In genomic region chr6:168496139-168496840, GRCh38 we compare ENCODE assay signal across 19 cellular contexts. TPM values are rescaled to one million over a fixed set of nuclear protein-coding genes. Genes with fewer than 3 reads are reported as not detected.
A peak's percentile ranks its signal among the peaks of the same experiment; 100 is the strongest.
DNase-seq lines count a peak whose midpoint lies in the region; ATAC-seq and TF ChIP-seq lines count a peak whose summit lies in the region.
"Had no signal": no experiment of that assay in that cellular context is flagged by ENCODE, and none has a peak within 500 bp of the region (broad histone marks: within the 10 kb centered on the region; RNA-seq: fewer than 3 reads in every experiment).

No MANE protein-coding gene starts in this region.

- H3K4me3 Mint-ChIP-seq in progenitor cell of endocrine pancreas (ENCODE audit: low read depth) = no peak overlapping the region
- H3K4me3 Mint-ChIP-seq in T-helper 2 cell treated with Interferon-gamma antibody and Interleukin-4, amounts not matched to agents 5 μg/mL and 100 μg/mL, for 36 hours = no peak overlapping the region

- no peak for TF ChIP-seq CTCF in progenitor cell of endocrine pancreas (IDR thresholded peaks at IDR 0.05; ENCODE audit: unreplicated experiment)

- no peaks in the 10 kb centered on the region for H3K9me3 Mint-ChIP-seq in progenitor cell of endocrine pancreas (ENCODE audit: low read depth)
- no peaks in the 10 kb centered on the region for H3K9me3 Mint-ChIP-seq in T-helper 2 cell treated with Interferon-gamma antibody and Interleukin-4, amounts not matched to agents 5 μg/mL and 100 μg/mL, for 36 hours

- peak overlapping the region; percentile 4 for H3K27ac Mint-ChIP-seq in progenitor cell of endocrine pancreas
- H3K27ac Mint-ChIP-seq in T-helper 2 cell treated with Interferon-gamma antibody and Interleukin-4, amounts not matched to agents 5 μg/mL and 100 μg/mL, for 36 hours = no peak overlapping the region

- peaks cover 42% of the 10 kb centered on the region for H3K27me3 Mint-ChIP-seq in progenitor cell of endocrine pancreas
- H3K27me3 Mint-ChIP-seq in T-helper 2 cell treated with Interferon-gamma antibody and Interleukin-4, amounts not matched to agents 5 μg/mL and 100 μg/mL, for 36 hours (ENCODE audit: low read depth) = no peaks in the 10 kb centered on the region

- POLR2A ChIA-PET in HEK293T (lab: Yijun Ruan, JAX) = no interaction called here

- ATAC-seq in GM21825 (IDR thresholded peaks at IDR 0.05; ENCODE audit: unreplicated experiment) (no peak), HG03135 (IDR thresholded peaks at IDR 0.05; ENCODE audit: unreplicated experiment) (no peak)
- ATAC-seq: SK-N-SH treated with all-trans-retinoic acid at 6 μM for 48 hours had no signal

- DNase-seq in ELF-1 (ENCODE audit: low read depth, low spot score) (peak; percentile 35), HEK293T (ENCODE audit: extremely low spot score) (no peak), left kidney (ENCODE audit: low read depth, low spot score) (peak; percentile 36), progenitor cell of endocrine pancreas (ENCODE audit: low spot score, unreplicated experiment) (no peak)
- DNase-seq in T-helper 2 cell treated with Interferon-gamma antibody and Interleukin-4, amounts not matched to agents 5 μg/mL and 100 μg/mL, for 36 hours (ENCODE audit: low spot score) = no peak
- DNase-seq: Calu3, HCEC 1CT, KG1, MM.1S, NCI-H1694, NCI-H2029 treated with DMSO at 0.1 percent for 48 hours, PC-9, SJCRH30 had no signal

- H3K36me3 Mint-ChIP-seq in progenitor cell of endocrine pancreas (ENCODE audit: insufficient read depth) = no peaks in the 10 kb centered on the region
- no peaks in the 10 kb centered on the region for H3K36me3 Mint-ChIP-seq in T-helper 2 cell treated with Interferon-gamma antibody and Interleukin-4, amounts not matched to agents 5 μg/mL and 100 μg/mL, for 36 hours (ENCODE audit: low read depth)

- CTCF ChIA-PET in HEK293T (lab: Yijun Ruan, JAX) = no interaction called here

- H3K4me1 Mint-ChIP-seq in progenitor cell of endocrine pancreas (ENCODE audit: low read depth) = peaks cover 19% of the 10 kb centered on the region
- H3K4me1 Mint-ChIP-seq in T-helper 2 cell treated with Interferon-gamma antibody and Interleukin-4, amounts not matched to agents 5 μg/mL and 100 μg/mL, for 36 hours (ENCODE audit: low read depth) = no peaks in the 10 kb centered on the region

TF ChIP-seq in HEK293T, 16 proteins besides CTCF, POLR2A, EP300 and RAD21:
- TF ChIP-seq PKNOX1 (IDR thresholded peaks at IDR 0.05) = peak; percentile 63
- TF ChIP-seq BHLHE40 (IDR thresholded peaks at IDR 0.05; ENCODE audit: borderline replicate concordance) = no peak
- no peak for TF ChIP-seq NFRKB (IDR thresholded peaks at IDR 0.05)

RNA-seq across cellular contexts. Expression of gene SMOC2, which starts 55.3 kb away (rescaled TPM):
- total RNA-seq in progenitor cell of endocrine pancreas = 4.8 and 5.9 TPM in 2 replicates
- total RNA-seq: A172, NCI-H460, PC-9, RPMI7951, SJCRH30 had no signal

Comparison
In these comparisons a context has a peak if more than half of its experiments do, and no peak if none do; other contexts are left out.
1. DNase-seq: peak in ELF-1 (single experiment) and left kidney (single experiment); none in HEK293T (single experiment), progenitor cell of endocrine pancreas (single experiment) and T-helper 2 cell treated with Interferon-gamma antibody and Interleukin-4, amounts not matched to agents 5 μg/mL and 100 μg/mL, for 36 hours (single experiment).